ENCODE assay signal across 20 cellular contexts in the genomic region with DNA sequence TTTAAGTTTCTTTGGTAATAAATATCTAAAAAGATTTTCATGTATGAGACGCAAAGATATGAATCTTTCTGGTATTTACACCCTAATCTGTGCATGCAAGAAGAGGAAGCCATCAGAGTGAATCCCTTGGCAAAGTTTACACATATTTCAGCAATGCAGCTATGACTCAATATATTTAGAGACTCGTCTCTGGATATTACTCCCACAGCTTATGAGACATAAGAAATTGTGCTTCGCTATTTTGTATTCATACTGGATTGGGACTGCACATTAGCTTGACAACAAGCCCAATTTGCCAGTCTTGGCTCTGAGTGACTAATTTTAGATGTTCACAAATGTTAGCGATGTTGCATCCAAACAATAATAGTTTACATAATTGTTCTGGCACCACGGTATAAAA.
A peak's percentile ranks its signal among the peaks of the same experiment; 100 is the strongest.
DNase-seq lines count a peak whose midpoint lies in the region; ATAC-seq, FAIRE-seq and TF ChIP-seq lines count a peak whose summit lies in the region.
"Had no signal": no experiment of that assay in that cellular context is flagged by ENCODE, and none has a peak within 500 bp of the region (broad histone marks: within the 10 kb centered on the region; RNA-seq: fewer than 3 reads in every experiment).

No MANE protein-coding gene starts in this region.

- H3K4me3 Mint-ChIP-seq in astrocyte (ENCODE audit: unreplicated experiment) (no peak overlapping the region), WTC11 (no peak overlapping the region)
- H3K4me3 Mint-ChIP-seq: activated naive CD4-positive, alpha-beta T cell treated with anti-CD3 and anti-CD28 coated beads, Interleukin-2, amount 10 ng/mL, durations not matched to agents 7 days and 5 days; CD8-positive, alpha-beta T cell had no signal

- DNase-seq in HCEC 1CT, result peak; percentile 61
- DNase-seq in astrocyte (ENCODE audit: low read depth), result peak; percentile 65
- DNase-seq in foreskin fibroblast, result peak; percentile 7 to 23
- DNase-seq in superior temporal gyrus (ENCODE audit: extremely low spot score), result peak; percentile 18
- DNase-seq in dorsolateral prefrontal cortex, result no peak
- no peak for DNase-seq in WTC11 (ENCODE audit: low spot score)
- DNase-seq: activated naive CD4-positive, alpha-beta T cell treated with anti-CD3 and anti-CD28 coated beads, Interleukin-2, amount 10 ng/mL, durations not matched to agents 7 days and 5 days; CD8-positive, alpha-beta T cell; DND-41; effector memory CD4-positive, alpha-beta T cell; NCI-H510A treated with DMSO at 0.1 percent for 48 hours; OCI-M1; stimulated activated CD4-positive, alpha-beta T cell treated with anti-CD3 and anti-CD28 coated beads, Interleukin-4, amount 100 ng/mL, for 4 hours; thyroid gland had no signal

- H3K4me3 ChIP-seq in astrocyte (ENCODE audit: insufficient read depth, low read depth, low read length) (no peak overlapping the region), foreskin fibroblast (ENCODE audit: low read depth in 1 of 2, low read length in 2 of 2) (no peak overlapping the region), dorsolateral prefrontal cortex (no peak overlapping the region)
- H3K4me3 ChIP-seq: GM12878, thyroid gland had no signal

- peak; percentile 80 for FAIRE-seq in astrocyte (lab: Jason Lieb, UNC)
- FAIRE-seq: GM12878, TTC549 had no signal

- H3K79me2 ChIP-seq in astrocyte (ENCODE audit: insufficient read depth, low read length), result no peaks in the 10 kb centered on the region

- H3K27ac ChIP-seq in astrocyte (ENCODE audit: low read depth, low read length) (peak overlapping the region; percentile 36), dorsolateral prefrontal cortex (no peak overlapping the region)
- H3K27ac ChIP-seq: HL-60, neutrophil, thyroid gland had no signal

- H3K27me3 ChIP-seq in astrocyte (ENCODE audit: insufficient read depth, low read length) (no peaks in the 10 kb centered on the region), dorsolateral prefrontal cortex (no peaks in the 10 kb centered on the region)
- H3K27me3 ChIP-seq: neutrophil, thyroid gland had no signal

- intact Hi-C loops in dorsolateral prefrontal cortex (cut with DNase I), result no loop called here

- H4K20me1 ChIP-seq in astrocyte (ENCODE audit: insufficient read depth, low read length), result no peaks in the 10 kb centered on the region

- ATAC-seq in WTC11 (no peak), HG03135 (IDR thresholded peaks at IDR 0.05; ENCODE audit: unreplicated experiment) (no peak)
- ATAC-seq: CD8-positive, alpha-beta T cell; GM12878; sciatic nerve had no signal

- CTCF ChIA-PET in WTC11 (lab: Charles Lee), result no interaction called here

- no peaks in the 10 kb centered on the region for H3K9me3 ChIP-seq in astrocyte (ENCODE audit: insufficient read depth, low read depth, low read length)
- H3K9me3 ChIP-seq: neutrophil, thyroid gland had no signal

- no peak overlapping the region for H3K9ac ChIP-seq in astrocyte (ENCODE audit: low read length)

- POLR2A ChIA-PET in WTC11 (lab: Charles Lee), result no interaction called here

- H3K27me3 Mint-ChIP-seq in astrocyte (ENCODE audit: low read depth, unreplicated experiment), result no peaks in the 10 kb centered on the region
- H3K27me3 Mint-ChIP-seq in WTC11 (ENCODE audit: low read depth), result no peaks in the 10 kb centered on the region
- H3K27me3 Mint-ChIP-seq: activated naive CD4-positive, alpha-beta T cell treated with anti-CD3 and anti-CD28 coated beads, Interleukin-2, amount 10 ng/mL, durations not matched to agents 7 days and 5 days had no signal

- no peaks in the 10 kb centered on the region for H3K36me3 ChIP-seq in astrocyte (ENCODE audit: insufficient read depth, low read length)
- H3K36me3 ChIP-seq: neutrophil, thyroid gland had no signal

- H3K36me3 Mint-ChIP-seq in astrocyte (ENCODE audit: low read depth, unreplicated experiment), result no peaks in the 10 kb centered on the region
- H3K36me3 Mint-ChIP-seq in WTC11, result peaks cover 3% of the 10 kb centered on the region; the same call in 1 of the 2 replicates
- H3K36me3 Mint-ChIP-seq: activated naive CD4-positive, alpha-beta T cell treated with anti-CD3 and anti-CD28 coated beads, Interleukin-2, amount 10 ng/mL, durations not matched to agents 7 days and 5 days; CD8-positive, alpha-beta T cell had no signal

- no peak overlapping the region for H2AFZ ChIP-seq in astrocyte (ENCODE audit: low read depth, low read length)

- peaks cover 3% of the 10 kb centered on the region for H3K4me1 Mint-ChIP-seq in astrocyte (ENCODE audit: low read depth, unreplicated experiment)
- peaks cover 4% of the 10 kb centered on the region for H3K4me1 Mint-ChIP-seq in WTC11
- H3K4me1 Mint-ChIP-seq: activated naive CD4-positive, alpha-beta T cell treated with anti-CD3 and anti-CD28 coated beads, Interleukin-2, amount 10 ng/mL, durations not matched to agents 7 days and 5 days had no signal

- no peaks in the 10 kb centered on the region for H3K4me1 ChIP-seq in astrocyte (ENCODE audit: insufficient read depth, low read length)
- H3K4me1 ChIP-seq: thyroid gland had no signal

- no peak for TF ChIP-seq CTCF in astrocyte (IDR thresholded peaks at IDR 0.05; ENCODE audit: insufficient read depth, low read depth, low read length)
- TF ChIP-seq CTCF in foreskin fibroblast (IDR thresholded peaks at IDR 0.05; ENCODE audit: low read depth, low read length), result no peak
- no peak for TF ChIP-seq CTCF in dorsolateral prefrontal cortex (IDR thresholded peaks at IDR 0.05 in 54 of 56, conservative IDR thresholded peaks at IDR 0.05 in 2 of 56; ENCODE audit: low read depth in 1 of 56, partially characterized antibody in 56 of 56)
- TF ChIP-seq CTCF in WTC11 (IDR thresholded peaks at IDR 0.05), result no peak

- H3K4me2 ChIP-seq in astrocyte (ENCODE audit: low read length), result no peak overlapping the region

- H3K9me3 Mint-ChIP-seq in astrocyte (ENCODE audit: unreplicated experiment), result no peaks in the 10 kb centered on the region
- peaks cover 14% of the 10 kb centered on the region for H3K9me3 Mint-ChIP-seq in WTC11

- peak overlapping the region; percentile 66 for H3K27ac Mint-ChIP-seq in astrocyte (ENCODE audit: unreplicated experiment)
- H3K27ac Mint-ChIP-seq in WTC11, result no peak overlapping the region
- H3K27ac Mint-ChIP-seq: activated naive CD4-positive, alpha-beta T cell treated with anti-CD3 and anti-CD28 coated beads, Interleukin-2, amount 10 ng/mL, durations not matched to agents 7 days and 5 days; CD8-positive, alpha-beta T cell had no signal

TF ChIP-seq in WTC11, 78 proteins besides CTCF, POLR2A, EP300 and RAD21 (continues in another document):
- TF ChIP-seq OVOL2 (CRISPR knock-in tag; IDR thresholded peaks at IDR 0.05; ENCODE audit: borderline replicate concordance) (no peak), FOXK1 (CRISPR knock-in tag; IDR thresholded peaks at IDR 0.05) (no peak), GRHL2 (CRISPR knock-in tag; IDR thresholded peaks at IDR 0.05; ENCODE audit: insufficient replicate concordance, severe bottlenecking) (no peak), NFE2L1 (CRISPR knock-in tag; IDR thresholded peaks at IDR 0.05) (no peak)
- TF ChIP-seq, protein P1, sequence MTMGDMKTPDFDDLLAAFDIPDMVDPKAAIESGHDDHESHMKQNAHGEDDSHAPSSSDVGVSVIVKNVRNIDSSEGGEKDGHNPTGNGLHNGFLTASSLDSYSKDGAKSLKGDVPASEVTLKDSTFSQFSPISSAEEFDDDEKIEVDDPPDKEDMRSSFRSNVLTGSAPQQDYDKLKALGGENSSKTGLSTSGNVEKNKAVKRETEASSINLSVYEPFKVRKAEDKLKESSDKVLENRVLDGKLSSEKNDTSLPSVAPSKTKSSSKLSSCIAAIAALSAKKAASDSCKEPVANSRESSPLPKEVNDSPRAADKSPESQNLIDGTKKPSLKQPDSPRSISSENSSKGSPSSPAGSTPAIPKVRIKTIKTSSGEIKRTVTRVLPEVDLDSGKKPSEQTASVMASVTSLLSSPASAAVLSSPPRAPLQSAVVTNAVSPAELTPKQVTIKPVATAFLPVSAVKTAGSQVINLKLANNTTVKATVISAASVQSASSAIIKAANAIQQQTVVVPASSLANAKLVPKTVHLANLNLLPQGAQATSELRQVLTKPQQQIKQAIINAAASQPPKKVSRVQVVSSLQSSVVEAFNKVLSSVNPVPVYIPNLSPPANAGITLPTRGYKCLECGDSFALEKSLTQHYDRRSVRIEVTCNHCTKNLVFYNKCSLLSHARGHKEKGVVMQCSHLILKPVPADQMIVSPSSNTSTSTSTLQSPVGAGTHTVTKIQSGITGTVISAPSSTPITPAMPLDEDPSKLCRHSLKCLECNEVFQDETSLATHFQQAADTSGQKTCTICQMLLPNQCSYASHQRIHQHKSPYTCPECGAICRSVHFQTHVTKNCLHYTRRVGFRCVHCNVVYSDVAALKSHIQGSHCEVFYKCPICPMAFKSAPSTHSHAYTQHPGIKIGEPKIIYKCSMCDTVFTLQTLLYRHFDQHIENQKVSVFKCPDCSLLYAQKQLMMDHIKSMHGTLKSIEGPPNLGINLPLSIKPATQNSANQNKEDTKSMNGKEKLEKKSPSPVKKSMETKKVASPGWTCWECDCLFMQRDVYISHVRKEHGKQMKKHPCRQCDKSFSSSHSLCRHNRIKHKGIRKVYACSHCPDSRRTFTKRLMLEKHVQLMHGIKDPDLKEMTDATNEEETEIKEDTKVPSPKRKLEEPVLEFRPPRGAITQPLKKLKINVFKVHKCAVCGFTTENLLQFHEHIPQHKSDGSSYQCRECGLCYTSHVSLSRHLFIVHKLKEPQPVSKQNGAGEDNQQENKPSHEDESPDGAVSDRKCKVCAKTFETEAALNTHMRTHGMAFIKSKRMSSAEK (CRISPR knock-in tag; IDR thresholded peaks at IDR 0.05; ENCODE audit: borderline replicate concordance), result no peak
- TF ChIP-seq, protein P2, sequence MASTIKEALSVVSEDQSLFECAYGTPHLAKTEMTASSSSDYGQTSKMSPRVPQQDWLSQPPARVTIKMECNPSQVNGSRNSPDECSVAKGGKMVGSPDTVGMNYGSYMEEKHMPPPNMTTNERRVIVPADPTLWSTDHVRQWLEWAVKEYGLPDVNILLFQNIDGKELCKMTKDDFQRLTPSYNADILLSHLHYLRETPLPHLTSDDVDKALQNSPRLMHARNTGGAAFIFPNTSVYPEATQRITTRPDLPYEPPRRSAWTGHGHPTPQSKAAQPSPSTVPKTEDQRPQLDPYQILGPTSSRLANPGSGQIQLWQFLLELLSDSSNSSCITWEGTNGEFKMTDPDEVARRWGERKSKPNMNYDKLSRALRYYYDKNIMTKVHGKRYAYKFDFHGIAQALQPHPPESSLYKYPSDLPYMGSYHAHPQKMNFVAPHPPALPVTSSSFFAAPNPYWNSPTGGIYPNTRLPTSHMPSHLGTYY (CRISPR knock-in tag; IDR thresholded peaks at IDR 0.05), result no peak

Comparison
In these comparisons a context has a peak if more than half of its experiments do, and no peak if none do; other contexts are left out.
1. DNase-seq: peak in HCEC 1CT (single experiment), astrocyte (single experiment), foreskin fibroblast (2 of 2) and superior temporal gyrus (single experiment); none in dorsolateral prefrontal cortex (0 of 10) and WTC11 (single experiment).